In the genomic region with DNA sequence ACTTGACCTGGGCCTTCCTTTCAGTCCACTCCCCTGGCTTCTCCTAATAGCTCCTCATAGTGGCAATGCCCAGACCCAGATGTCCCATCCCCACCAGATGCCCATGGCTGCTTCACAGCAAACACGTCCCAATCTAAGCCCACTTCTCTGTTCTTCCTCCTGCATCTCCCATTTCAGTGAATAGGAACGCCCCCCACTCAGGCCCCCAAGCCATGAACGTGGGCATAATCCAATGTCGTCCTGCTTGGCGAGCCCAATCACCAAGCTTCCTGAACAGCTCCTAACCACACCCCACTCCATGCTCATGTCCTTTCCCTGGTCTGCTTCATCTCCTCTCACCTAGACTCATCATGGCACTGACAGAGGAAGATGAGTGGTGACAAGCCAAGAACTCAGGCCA, we compare ENCODE assay signal across 29 cellular contexts. TPM values are rescaled to one million over a fixed set of nuclear protein-coding genes. Genes with fewer than 3 reads are reported as not detected.
DNase-seq lines count a peak whose midpoint lies in the region; ATAC-seq lines count a peak whose summit lies in the region.
"Had no signal": no experiment of that assay in that cellular context is flagged by ENCODE, and none has a peak within 500 bp of the region (broad histone marks: within the 10 kb centered on the region; RNA-seq: fewer than 3 reads in every experiment).

No MANE protein-coding gene starts in this region.

- H3K4me1 Mint-ChIP-seq in T-helper 1 cell treated with Interleukin-12 subunit alpha and Interleukin-12 subunit beta and Interleukin-4 antibody, amounts not matched to agents 30 μg/mL and 1 μg/mL, for 36 hours (ENCODE audit: low read depth), result peaks cover 3% of the 10 kb centered on the region
- peaks cover 0 to 1% (median 0%) of the 10 kb centered on the region in 3 donors for H3K4me1 Mint-ChIP-seq in CD8-positive, alpha-beta memory T cell
- H3K4me1 Mint-ChIP-seq in activated naive CD8-positive, alpha-beta T cell treated with anti-CD3 and anti-CD28 coated beads for 36 hours, result no peaks in the 10 kb centered on the region
- peaks cover 0 to 6% (median 1%) of the 10 kb centered on the region in 7 donors for H3K4me1 Mint-ChIP-seq in naive thymus-derived CD4-positive, alpha-beta T cell

- no peaks in the 10 kb centered on the region for H3K4me1 ChIP-seq in CD8-positive, alpha-beta memory T cell (ENCODE audit: insufficient read depth, low read length)
- H3K4me1 ChIP-seq in naive thymus-derived CD4-positive, alpha-beta T cell (ENCODE audit: control insufficient read depth in 2 of 2, insufficient read depth in 2 of 2, low read length in 2 of 2), result no peaks in the 10 kb centered on the region

- no peaks in the 10 kb centered on the region for H3K9me3 Mint-ChIP-seq in T-helper 1 cell treated with Interleukin-12 subunit alpha and Interleukin-12 subunit beta and Interleukin-4 antibody, amounts not matched to agents 30 μg/mL and 1 μg/mL, for 36 hours
- H3K9me3 Mint-ChIP-seq in CD8-positive, alpha-beta memory T cell, result no peaks in the 10 kb centered on the region
- H3K9me3 Mint-ChIP-seq in activated naive CD8-positive, alpha-beta T cell treated with anti-CD3 and anti-CD28 coated beads for 36 hours, result no peaks in the 10 kb centered on the region
- H3K9me3 Mint-ChIP-seq in naive thymus-derived CD4-positive, alpha-beta T cell, result peaks cover 0 to 2% (median 0%) of the 10 kb centered on the region in 11 donors

- peaks cover 44% of the 10 kb centered on the region for H3K36me3 Mint-ChIP-seq in T-helper 1 cell treated with Interleukin-12 subunit alpha and Interleukin-12 subunit beta and Interleukin-4 antibody, amounts not matched to agents 30 μg/mL and 1 μg/mL, for 36 hours (ENCODE audit: low read depth)
- H3K36me3 Mint-ChIP-seq in CD8-positive, alpha-beta memory T cell, result peaks cover 4 to 99% (median 22%) of the 10 kb centered on the region in 3 donors
- peaks cover 12% of the 10 kb centered on the region for H3K36me3 Mint-ChIP-seq in activated naive CD8-positive, alpha-beta T cell treated with anti-CD3 and anti-CD28 coated beads for 36 hours
- H3K36me3 Mint-ChIP-seq in naive thymus-derived CD4-positive, alpha-beta T cell, result peaks cover 9 to 54% (median 22%) of the 10 kb centered on the region in 5 donors

- DNase-seq in T-helper 1 cell, result no peak
- no peak for DNase-seq in CD8-positive, alpha-beta memory T cell
- no peak for DNase-seq in activated naive CD8-positive, alpha-beta T cell treated with anti-CD3 and anti-CD28 coated beads for 36 hours
- DNase-seq in naive thymus-derived CD4-positive, alpha-beta T cell, result no peak
- no peak for DNase-seq in COLO829 (ENCODE audit: low spot score)
- DNase-seq in activated gamma-delta T cell treated with Interleukin-2 at 50 U/mL for 16 hours, result no peak
- no peak for DNase-seq in NK-92 treated with Interleukin-12 subunit alpha and Interleukin-12 subunit beta, amount 100 ng/mL, for 24 hours (lab: John Stamatoyannopoulos, UW)
- DNase-seq: activated CD4-positive, CD25-positive, alpha-beta regulatory T cell; activated effector memory CD4-positive, alpha-beta T cell treated with Interleukin-2 at 50 U/mL for 16 hours; amniotic stem cell; COR-L47; DMS79 treated with DMSO at 0.1 percent for 48 hours; effector CD8-positive, alpha-beta T cell; hippocampal formation; left lung; midbrain; MV-4-11; NCI-H1694; NCI-H2171 treated with DMSO at 0.1 percent for 48 hours; NCI-H526; RPMI8226; stimulated activated CD4-positive, alpha-beta T cell treated with anti-CD3 and anti-CD28 coated beads, Interleukin-2, amount 100 ng/mL, for 24 hours; stimulated activated naive CD4-positive, alpha-beta T cell treated with Interleukin-2 at 50 U/mL for 16 hours; T1000 had no signal

- H3K4me3 Mint-ChIP-seq in T-helper 1 cell treated with Interleukin-12 subunit alpha and Interleukin-12 subunit beta and Interleukin-4 antibody, amounts not matched to agents 30 μg/mL and 1 μg/mL, for 36 hours, result no peak overlapping the region
- H3K4me3 Mint-ChIP-seq in CD8-positive, alpha-beta memory T cell, result no peak overlapping the region
- H3K4me3 Mint-ChIP-seq in activated naive CD8-positive, alpha-beta T cell treated with anti-CD3 and anti-CD28 coated beads for 36 hours, result no peak overlapping the region
- no peak overlapping the region for H3K4me3 Mint-ChIP-seq in naive thymus-derived CD4-positive, alpha-beta T cell

- no peak overlapping the region for H3K27ac ChIP-seq in CD8-positive, alpha-beta memory T cell (ENCODE audit: low read depth, low read length)
- no peak overlapping the region for H3K27ac ChIP-seq in naive thymus-derived CD4-positive, alpha-beta T cell (ENCODE audit: low read depth, low read length)
- H3K27ac ChIP-seq: left lung, tibial nerve had no signal

- POLR2A ChIA-PET in CD8-positive, alpha-beta memory T cell (lab: Charles Lee), result no interaction called here
- POLR2A ChIA-PET in naive thymus-derived CD4-positive, alpha-beta T cell (lab: Charles Lee), result interaction anchor here (1.4 kb wide), 1 partner anchor 9 kb away, joined by 8 read pairs; a partner anchor contains a TSS

- intact Hi-C loops in naive thymus-derived CD4-positive, alpha-beta T cell (cut with micrococcal nuclease), result no loop called here

- peaks cover 82% of the 10 kb centered on the region for H3K36me3 ChIP-seq in CD8-positive, alpha-beta memory T cell (ENCODE audit: insufficient read depth, low read length)
- peaks cover 57 to 99% (median 61%) of the 10 kb centered on the region in 3 experiments for H3K36me3 ChIP-seq in naive thymus-derived CD4-positive, alpha-beta T cell (ENCODE audit: control insufficient read depth in 2 of 3, insufficient read depth in 3 of 3, low read length in 3 of 3)

- no peaks in the 10 kb centered on the region for H3K27me3 ChIP-seq in CD8-positive, alpha-beta memory T cell (ENCODE audit: insufficient read depth, low read length, poor library complexity, severe bottlenecking)
- no peaks in the 10 kb centered on the region for H3K27me3 ChIP-seq in naive thymus-derived CD4-positive, alpha-beta T cell (ENCODE audit: control insufficient read depth in 2 of 2, insufficient read depth in 2 of 2, low read length in 2 of 2)
- H3K27me3 ChIP-seq: esophagus muscularis mucosa, left lung, tibial nerve had no signal

- no peaks in the 10 kb centered on the region for H3K9me3 ChIP-seq in CD8-positive, alpha-beta memory T cell (ENCODE audit: low read length)
- H3K9me3 ChIP-seq in naive thymus-derived CD4-positive, alpha-beta T cell (ENCODE audit: control insufficient read depth in 2 of 3, low read length in 3 of 3), result no peaks in the 10 kb centered on the region
- H3K9me3 ChIP-seq: esophagus muscularis mucosa, left lung, tibial nerve had no signal

- CTCF ChIA-PET in CD8-positive, alpha-beta memory T cell (lab: Charles Lee), result interaction anchor here (0.8 to 2.3 kb wide), 3 partner anchors 10 to 136 kb away, joined by 3 to 5 read pairs (median 3); a partner anchor contains a TSS
- CTCF ChIA-PET in naive thymus-derived CD4-positive, alpha-beta T cell (lab: Charles Lee), result interaction anchor here (0.5 to 2.3 kb wide), 2 partner anchors 54 to 83 kb away, joined by 3 to 6 read pairs; no protein-coding TSS in a partner anchor

- no peak overlapping the region for H3K4me3 ChIP-seq in CD8-positive, alpha-beta memory T cell (ENCODE audit: low read length)
- no peak overlapping the region for H3K4me3 ChIP-seq in naive thymus-derived CD4-positive, alpha-beta T cell (ENCODE audit: low read length)
- H3K4me3 ChIP-seq: esophagus muscularis mucosa, left lung, tibial nerve had no signal

- H3K27ac Mint-ChIP-seq in T-helper 1 cell treated with Interleukin-12 subunit alpha and Interleukin-12 subunit beta and Interleukin-4 antibody, amounts not matched to agents 30 μg/mL and 1 μg/mL, for 36 hours, result peak overlapping the region; percentile 13
- H3K27ac Mint-ChIP-seq in CD8-positive, alpha-beta memory T cell, result peak overlapping the region in 5 of 8 donors; percentile 7 to 88 (median 83)
- H3K27ac Mint-ChIP-seq in activated naive CD8-positive, alpha-beta T cell treated with anti-CD3 and anti-CD28 coated beads for 36 hours, result peak overlapping the region; percentile 47
- H3K27ac Mint-ChIP-seq in naive thymus-derived CD4-positive, alpha-beta T cell, result peak overlapping the region in 5 of 9 donors; percentile 25 to 83 (median 78)

- no peaks in the 10 kb centered on the region for H3K27me3 Mint-ChIP-seq in T-helper 1 cell treated with Interleukin-12 subunit alpha and Interleukin-12 subunit beta and Interleukin-4 antibody, amounts not matched to agents 30 μg/mL and 1 μg/mL, for 36 hours (ENCODE audit: low read depth)
- peaks cover 0 to 3% of the 10 kb centered on the region in 2 donors for H3K27me3 Mint-ChIP-seq in CD8-positive, alpha-beta memory T cell
- H3K27me3 Mint-ChIP-seq in activated naive CD8-positive, alpha-beta T cell treated with anti-CD3 and anti-CD28 coated beads for 36 hours, result no peaks in the 10 kb centered on the region
- no peaks in the 10 kb centered on the region for H3K27me3 Mint-ChIP-seq in naive thymus-derived CD4-positive, alpha-beta T cell

- ATAC-seq in naive thymus-derived CD4-positive, alpha-beta T cell, result no peak
- ATAC-seq: HCT116, left lung, SK-N-SH treated with all-trans-retinoic acid at 6 μM for 48 hours had no signal

RNA-seq across cellular contexts. Expression of a gene that starts 8.9 kb away (rescaled TPM):
- total RNA-seq in CD8-positive, alpha-beta memory T cell, result 1 to 10 TPM; 8.5 to 9.5 TPM
- polyA plus RNA-seq in CD8-positive, alpha-beta memory T cell, result 21.8 TPM
- 1 to 10 TPM; 6.9 to 7.4 TPM for total RNA-seq in activated naive CD8-positive, alpha-beta T cell treated with anti-CD3 and anti-CD28 coated beads for 36 hours
- total RNA-seq in naive thymus-derived CD4-positive, alpha-beta T cell, result 10 to 100 TPM; 17.6 to 30.2 (median 23.1) TPM
- 10 to 100 TPM; 14.4 to 15.1 TPM for polyA plus RNA-seq in naive thymus-derived CD4-positive, alpha-beta T cell

Comparison
In these comparisons a context has a peak if more than half of its experiments do, and no peak if none do; other contexts are left out.
1. H3K27ac Mint-ChIP-seq: peak in every context shown above with its lines; median percentile 83 in CD8-positive, alpha-beta memory T cell; 78 in naive thymus-derived CD4-positive, alpha-beta T cell; 47 in activated naive CD8-positive, alpha-beta T cell treated with anti-CD3 and anti-CD28 coated beads for 36 hours; 13 in T-helper 1 cell treated with Interleukin-12 subunit alpha and Interleukin-12 subunit beta and Interleukin-4 antibody, amounts not matched to agents 30 μg/mL and 1 μg/mL, for 36 hours.